ENCODE assay signal across 1 cellular context in genomic region chr11:119368121-119369034, GRCh38.
TF ChIP-seq lines count a peak whose summit lies in the region.

No MANE protein-coding gene starts in this region.

TF ChIP-seq in K562, 482 proteins besides CTCF, POLR2A, EP300 and RAD21 (continued from another document and continues in another):
- TF ChIP-seq MTA1 (IDR thresholded peaks at IDR 0.05; ENCODE audit: borderline replicate concordance) (peak; percentile 46; the same call in 1 of the 2 replicates), SMARCA4 (IDR thresholded peaks at IDR 0.05) (peak; percentile 45; the same call in 1 of the 2 replicates), LEF1 (IDR thresholded peaks at IDR 0.05) (0 out of 2 replicates have a peak, but pooled peaks have one; percentile 16), PYGO2 (tag; IDR thresholded peaks at IDR 0.05) (no peak), ZNF197 (CRISPR knock-in tag; IDR thresholded peaks at IDR 0.05; ENCODE audit: low read depth) (no peak), ZBTB17 (CRISPR knock-in tag; IDR thresholded peaks at IDR 0.05) (no peak), PTRF (tag; IDR thresholded peaks at IDR 0.05) (no peak), TBL1XR1 (IDR thresholded peaks at IDR 0.05; ENCODE audit: low read length in 2 of 2) (0 out of 4 replicates have a peak, but pooled peaks of 1 of the 2 experiments have one; percentile 30), TCF7L2 (IDR thresholded peaks at IDR 0.05; ENCODE audit: low read depth, low read length) (no peak), HMGN3 (IDR thresholded peaks at IDR 0.05; ENCODE audit: borderline replicate concordance, extremely low read depth, insufficient read length, low read depth, low read length) (no peak), CBX3 (IDR thresholded peaks at IDR 0.05; ENCODE audit: borderline replicate concordance in 1 of 2, low read length in 2 of 2) (no peak), EHMT2 (IDR thresholded peaks at IDR 0.05) (no peak), ZC3H11A (IDR thresholded peaks at IDR 0.05; ENCODE audit: low read depth, low read length) (no peak), JUN (IDR thresholded peaks at IDR 0.05; ENCODE audit: borderline replicate concordance, low read depth, low read length) (peak; percentile 31; the same call in 1 of the 2 replicates), JUN (CRISPR knock-in tag; IDR thresholded peaks at IDR 0.05; ENCODE audit: borderline replicate concordance) (no peak), GTF2A2 (tag; IDR thresholded peaks at IDR 0.05) (no peak), JUNB (CRISPR knock-in tag; conservative IDR thresholded peaks at IDR 0.05) (no peak), SNRNP70 (optimal IDR thresholded peaks at IDR 0.05; ENCODE audit: low read depth, low read length) (no peak), SRSF1 (IDR thresholded peaks at IDR 0.05; ENCODE audit: low read depth, low read length) (no peak), ILF3 (IDR thresholded peaks at IDR 0.05; ENCODE audit: borderline replicate concordance) (no peak), ZNF3 (CRISPR knock-in tag; IDR thresholded peaks at IDR 0.05) (no peak), HNRNPL (IDR thresholded peaks at IDR 0.05; ENCODE audit: low read depth, low read length) (no peak), ZSCAN32 (CRISPR knock-in tag; IDR thresholded peaks at IDR 0.05) (no peak), DMBX1 (CRISPR knock-in tag; IDR thresholded peaks at IDR 0.05; ENCODE audit: borderline replicate concordance) (no peak), CEBPZ (IDR thresholded peaks at IDR 0.05; ENCODE audit: borderline replicate concordance, low read depth, low read length) (no peak), ZNF408 (CRISPR knock-in tag; IDR thresholded peaks at IDR 0.05; ENCODE audit: low read depth) (no peak), RFX5 (IDR thresholded peaks at IDR 0.05; ENCODE audit: low read depth, low read length) (peak; percentile 42; the same call in 1 of the 2 replicates), ZNF778 (CRISPR knock-in tag; IDR thresholded peaks at IDR 0.05) (no peak), CREM (IDR thresholded peaks at IDR 0.05; ENCODE audit: low read depth) (0 out of 2 replicates have a peak, but pooled peaks have one; percentile 20), CBX2 (IDR thresholded peaks at IDR 0.05; ENCODE audit: insufficient read depth, low read length, poor library complexity, severe bottlenecking) (no peak), CEBPB (tag; IDR thresholded peaks at IDR 0.05) (no peak), PRDM10 (IDR thresholded peaks at IDR 0.05; ENCODE audit: partially characterized antibody) (no peak), MNT (conservative IDR thresholded peaks at IDR 0.05) (peak in 1 of 2 experiments; percentile 53; a peak in 2 of 4 replicates)
- TF ChIP-seq, protein P1, sequence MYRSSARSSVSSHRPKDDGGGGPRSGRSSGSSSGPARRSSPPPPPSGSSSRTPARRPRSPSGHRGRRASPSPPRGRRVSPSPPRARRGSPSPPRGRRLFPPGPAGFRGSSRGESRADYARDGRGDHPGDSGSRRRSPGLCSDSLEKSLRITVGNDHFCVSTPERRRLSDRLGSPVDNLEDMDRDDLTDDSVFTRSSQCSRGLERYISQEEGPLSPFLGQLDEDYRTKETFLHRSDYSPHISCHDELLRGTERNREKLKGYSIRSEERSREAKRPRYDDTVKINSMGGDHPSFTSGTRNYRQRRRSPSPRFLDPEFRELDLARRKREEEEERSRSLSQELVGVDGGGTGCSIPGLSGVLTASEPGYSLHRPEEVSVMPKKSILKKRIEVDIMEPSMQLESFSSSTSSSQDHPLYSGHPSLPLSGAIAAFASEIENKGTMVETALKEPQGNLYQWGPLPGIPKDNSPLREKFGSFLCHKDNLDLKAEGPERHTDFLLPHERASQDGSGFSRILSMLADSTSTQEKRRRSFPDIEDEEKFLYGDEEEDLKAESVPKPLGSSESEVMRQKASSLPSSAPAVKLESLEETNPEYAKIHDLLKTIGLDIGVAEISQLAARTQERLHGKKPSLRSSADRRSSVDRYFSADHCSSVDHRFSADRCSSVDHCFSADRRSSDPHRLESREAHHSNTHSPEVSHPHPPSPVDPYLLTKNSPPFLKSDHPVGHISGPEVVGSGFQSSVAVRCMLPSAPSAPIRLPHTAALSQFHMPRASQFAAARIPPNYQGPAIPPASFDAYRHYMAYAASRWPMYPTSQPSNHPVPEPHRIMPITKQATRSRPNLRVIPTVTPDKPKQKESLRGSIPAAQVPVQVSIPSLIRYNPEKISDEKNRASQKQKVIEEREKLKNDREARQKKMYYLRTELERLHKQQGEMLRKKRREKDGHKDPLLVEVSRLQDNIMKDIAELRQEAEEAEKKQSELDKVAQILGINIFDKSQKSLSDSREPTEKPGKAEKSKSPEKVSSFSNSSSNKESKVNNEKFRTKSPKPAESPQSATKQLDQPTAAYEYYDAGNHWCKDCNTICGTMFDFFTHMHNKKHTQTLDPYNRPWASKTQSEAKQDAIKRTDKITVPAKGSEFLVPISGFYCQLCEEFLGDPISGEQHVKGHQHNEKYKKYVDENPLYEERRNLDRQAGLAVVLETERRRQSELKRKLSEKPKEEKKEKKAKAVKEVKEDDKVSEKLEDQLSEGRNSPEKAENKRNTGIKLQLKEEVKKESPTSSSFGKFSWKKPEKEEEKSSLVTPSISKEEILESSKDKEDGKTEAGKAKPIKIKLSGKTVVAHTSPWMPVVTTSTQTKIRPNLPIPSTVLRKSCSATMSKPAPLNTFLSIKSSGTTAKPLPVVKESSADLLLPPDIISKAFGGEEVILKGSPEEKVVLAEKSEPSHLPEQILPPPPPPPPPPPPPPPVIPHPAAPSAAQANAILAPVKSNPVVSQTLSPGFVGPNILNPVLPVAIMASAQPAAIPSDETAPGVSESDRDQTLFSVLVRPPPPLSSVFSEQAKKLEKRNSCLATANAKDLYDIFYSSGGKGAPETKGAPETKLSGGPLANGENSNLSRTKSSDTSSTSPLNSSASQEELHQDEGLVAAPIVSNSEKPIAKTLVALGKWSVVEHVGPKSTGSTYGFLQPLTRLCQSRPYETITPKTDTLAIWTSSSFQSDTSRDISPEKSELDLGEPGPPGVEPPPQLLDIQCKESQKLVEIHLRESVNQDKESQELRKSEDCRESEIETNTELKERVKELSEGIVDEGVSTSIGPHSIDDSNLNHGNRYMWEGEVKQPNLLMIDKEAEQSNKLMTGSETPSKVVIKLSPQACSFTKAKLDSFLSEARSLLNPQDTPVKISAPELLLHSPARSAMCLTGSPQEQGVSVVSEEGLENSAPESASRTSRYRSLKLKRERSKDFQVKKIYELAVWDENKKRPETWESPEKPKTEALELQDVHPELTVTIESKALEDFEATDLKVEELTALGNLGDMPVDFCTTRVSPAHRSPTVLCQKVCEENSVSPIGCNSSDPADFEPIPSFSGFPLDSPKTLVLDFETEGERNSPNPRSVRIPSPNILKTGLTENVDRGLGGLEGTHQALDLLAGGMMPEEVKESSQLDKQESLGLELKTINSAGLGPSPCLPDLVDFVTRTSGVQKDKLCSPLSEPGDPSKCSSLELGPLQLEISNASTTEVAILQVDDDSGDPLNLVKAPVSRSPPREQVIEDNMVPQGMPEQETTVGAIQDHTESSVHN (IDR thresholded peaks at IDR 0.05; ENCODE audit: borderline replicate concordance in 1 of 2, low read depth in 1 of 2), result peak in 1 of 2 experiments; percentile 89; a peak in 2 of 4 replicates
- TF ChIP-seq, protein P2, sequence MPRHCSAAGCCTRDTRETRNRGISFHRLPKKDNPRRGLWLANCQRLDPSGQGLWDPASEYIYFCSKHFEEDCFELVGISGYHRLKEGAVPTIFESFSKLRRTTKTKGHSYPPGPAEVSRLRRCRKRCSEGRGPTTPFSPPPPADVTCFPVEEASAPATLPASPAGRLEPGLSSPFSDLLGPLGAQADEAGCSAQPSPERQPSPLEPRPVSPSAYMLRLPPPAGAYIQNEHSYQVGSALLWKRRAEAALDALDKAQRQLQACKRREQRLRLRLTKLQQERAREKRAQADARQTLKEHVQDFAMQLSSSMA (CRISPR knock-in tag; IDR thresholded peaks at IDR 0.05), result no peak
- TF ChIP-seq, protein P3, sequence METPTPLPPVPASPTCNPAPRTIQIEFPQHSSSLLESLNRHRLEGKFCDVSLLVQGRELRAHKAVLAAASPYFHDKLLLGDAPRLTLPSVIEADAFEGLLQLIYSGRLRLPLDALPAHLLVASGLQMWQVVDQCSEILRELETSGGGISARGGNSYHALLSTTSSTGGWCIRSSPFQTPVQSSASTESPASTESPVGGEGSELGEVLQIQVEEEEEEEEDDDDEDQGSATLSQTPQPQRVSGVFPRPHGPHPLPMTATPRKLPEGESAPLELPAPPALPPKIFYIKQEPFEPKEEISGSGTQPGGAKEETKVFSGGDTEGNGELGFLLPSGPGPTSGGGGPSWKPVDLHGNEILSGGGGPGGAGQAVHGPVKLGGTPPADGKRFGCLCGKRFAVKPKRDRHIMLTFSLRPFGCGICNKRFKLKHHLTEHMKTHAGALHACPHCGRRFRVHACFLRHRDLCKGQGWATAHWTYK (CRISPR knock-in tag; IDR thresholded peaks at IDR 0.05), result no peak
- TF ChIP-seq, protein P4, sequence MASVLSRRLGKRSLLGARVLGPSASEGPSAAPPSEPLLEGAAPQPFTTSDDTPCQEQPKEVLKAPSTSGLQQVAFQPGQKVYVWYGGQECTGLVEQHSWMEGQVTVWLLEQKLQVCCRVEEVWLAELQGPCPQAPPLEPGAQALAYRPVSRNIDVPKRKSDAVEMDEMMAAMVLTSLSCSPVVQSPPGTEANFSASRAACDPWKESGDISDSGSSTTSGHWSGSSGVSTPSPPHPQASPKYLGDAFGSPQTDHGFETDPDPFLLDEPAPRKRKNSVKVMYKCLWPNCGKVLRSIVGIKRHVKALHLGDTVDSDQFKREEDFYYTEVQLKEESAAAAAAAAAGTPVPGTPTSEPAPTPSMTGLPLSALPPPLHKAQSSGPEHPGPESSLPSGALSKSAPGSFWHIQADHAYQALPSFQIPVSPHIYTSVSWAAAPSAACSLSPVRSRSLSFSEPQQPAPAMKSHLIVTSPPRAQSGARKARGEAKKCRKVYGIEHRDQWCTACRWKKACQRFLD (CRISPR knock-in tag; IDR thresholded peaks at IDR 0.05), result no peak
- TF ChIP-seq, protein P5, sequence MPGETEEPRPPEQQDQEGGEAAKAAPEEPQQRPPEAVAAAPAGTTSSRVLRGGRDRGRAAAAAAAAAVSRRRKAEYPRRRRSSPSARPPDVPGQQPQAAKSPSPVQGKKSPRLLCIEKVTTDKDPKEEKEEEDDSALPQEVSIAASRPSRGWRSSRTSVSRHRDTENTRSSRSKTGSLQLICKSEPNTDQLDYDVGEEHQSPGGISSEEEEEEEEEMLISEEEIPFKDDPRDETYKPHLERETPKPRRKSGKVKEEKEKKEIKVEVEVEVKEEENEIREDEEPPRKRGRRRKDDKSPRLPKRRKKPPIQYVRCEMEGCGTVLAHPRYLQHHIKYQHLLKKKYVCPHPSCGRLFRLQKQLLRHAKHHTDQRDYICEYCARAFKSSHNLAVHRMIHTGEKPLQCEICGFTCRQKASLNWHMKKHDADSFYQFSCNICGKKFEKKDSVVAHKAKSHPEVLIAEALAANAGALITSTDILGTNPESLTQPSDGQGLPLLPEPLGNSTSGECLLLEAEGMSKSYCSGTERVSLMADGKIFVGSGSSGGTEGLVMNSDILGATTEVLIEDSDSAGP (CRISPR knock-in tag; IDR thresholded peaks at IDR 0.05), result no peak
